Comparison of ENCODE assay signal across 8 cellular contexts in the genomic region with DNA sequence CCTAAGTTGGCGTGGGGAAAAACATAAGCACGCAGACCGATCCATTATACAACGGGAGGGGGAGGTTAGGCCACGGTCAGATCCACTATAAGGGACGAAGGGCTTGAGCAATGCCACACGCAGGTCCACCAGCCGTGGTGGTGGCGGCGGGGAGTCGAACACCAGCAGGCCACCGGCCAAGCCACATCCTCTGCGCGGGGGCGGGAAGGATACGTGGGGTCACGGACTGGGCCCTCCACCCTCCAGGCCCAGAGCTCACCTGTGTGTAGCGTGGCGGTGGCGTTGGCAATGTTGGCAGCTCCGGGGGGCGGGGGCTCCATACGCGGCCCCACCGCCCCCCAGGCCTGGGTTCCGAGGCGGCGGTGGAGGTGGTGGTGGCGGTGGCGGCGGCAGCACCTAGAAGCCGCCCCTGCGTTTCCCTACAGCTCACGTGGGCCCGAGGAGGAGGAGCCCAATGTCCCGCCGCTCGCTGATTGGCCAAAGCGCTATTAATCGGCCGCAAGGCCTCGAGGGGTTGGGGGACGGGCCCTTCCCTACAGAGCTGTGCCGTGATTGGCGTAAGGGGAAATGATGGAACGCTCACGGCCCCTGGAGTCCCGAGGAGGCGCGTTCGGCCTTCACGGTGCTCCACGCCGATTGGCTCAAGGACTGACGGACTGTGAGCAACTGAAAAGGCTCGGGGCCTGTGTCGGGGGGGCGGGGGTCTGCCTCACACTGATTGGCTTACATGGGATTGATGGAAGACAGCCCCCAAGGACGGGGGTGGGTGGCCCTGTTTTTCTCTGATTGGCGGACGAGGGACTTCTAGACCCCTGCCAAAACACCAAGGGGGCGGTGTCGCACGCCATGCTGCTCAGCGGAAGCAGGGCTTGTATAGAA. TPM values are rescaled to one million over a fixed set of nuclear protein-coding genes. Genes with fewer than 3 reads are reported as not detected.
DNase-seq lines count a peak whose midpoint lies in the region; ATAC-seq and TF ChIP-seq lines count a peak whose summit lies in the region.

A gene with protein sequence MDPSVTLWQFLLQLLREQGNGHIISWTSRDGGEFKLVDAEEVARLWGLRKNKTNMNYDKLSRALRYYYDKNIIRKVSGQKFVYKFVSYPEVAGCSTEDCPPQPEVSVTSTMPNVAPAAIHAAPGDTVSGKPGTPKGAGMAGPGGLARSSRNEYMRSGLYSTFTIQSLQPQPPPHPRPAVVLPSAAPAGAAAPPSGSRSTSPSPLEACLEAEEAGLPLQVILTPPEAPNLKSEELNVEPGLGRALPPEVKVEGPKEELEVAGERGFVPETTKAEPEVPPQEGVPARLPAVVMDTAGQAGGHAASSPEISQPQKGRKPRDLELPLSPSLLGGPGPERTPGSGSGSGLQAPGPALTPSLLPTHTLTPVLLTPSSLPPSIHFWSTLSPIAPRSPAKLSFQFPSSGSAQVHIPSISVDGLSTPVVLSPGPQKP (minus strand): TSS at position 400 of the 879 bp plus-strand sequence. CDS start 9,122 bp downstream, outside the sequence.

- 0 out of 2 replicates have a peak, but pooled peaks cover 6% of the 10 kb centered on the region for H3K79me2 ChIP-seq in PC-9 (ENCODE audit: low read depth)

- no peaks in the 10 kb centered on the region for H3K9me2 ChIP-seq in PC-9 (ENCODE audit: insufficient read depth)

- no peaks in the 10 kb centered on the region for H3K9me3 Mint-ChIP-seq in activated T-cell treated with anti-CD3 and anti-CD28 coated beads, Interleukin-2, amount 50 U/mL, for 4 hours

- no peaks in the 10 kb centered on the region for H3K36me3 ChIP-seq in PC-9 (ENCODE audit: low read depth)
- no peaks in the 10 kb centered on the region for H3K36me3 ChIP-seq in mucosa of stomach (ENCODE audit: control insufficient read depth, insufficient read depth, low read length)

- no peaks in the 10 kb centered on the region for H3K27me3 ChIP-seq in PC-9 (ENCODE audit: insufficient read depth, low read depth)
- H3K27me3 ChIP-seq in mucosa of stomach (ENCODE audit: control insufficient read depth, insufficient read depth, low read length) = no peaks in the 10 kb centered on the region

- H3K4me1 ChIP-seq in PC-9 (replicated peaks; ENCODE audit: insufficient read depth) (no peaks in the 10 kb centered on the region), mucosa of stomach (ENCODE audit: control insufficient read depth, insufficient read depth, low read length) (no peaks in the 10 kb centered on the region)

- peak within 1 kb of the TSS; percentile 73 for H3K4me3 ChIP-seq in Jurkat, Clone E6-1 (ENCODE audit: low read length)
- H3K4me3 ChIP-seq in PC-9 (peak within 1 kb of the TSS; percentile 51; the same call in 1 of the 2 replicates), mucosa of stomach (ENCODE audit: low read length) (peak within 1 kb of the TSS; percentile 31)

- peak within 1 kb of the TSS; percentile 70 for H3K4me2 ChIP-seq in PC-9

- DNase-seq in DMS153 (lab: John Stamatoyannopoulos, UW) = peak; percentile 92
- DNase-seq in Jurkat, Clone E6-1 (ENCODE audit: low read depth, low spot score) = peak; percentile 96
- peak; percentile 85 to 89 for DNase-seq in PC-9
- peak; percentile 82 for DNase-seq in activated T-cell treated with anti-CD3 and anti-CD28 coated beads, Interleukin-2, amount 50 U/mL, for 4 hours
- DNase-seq in erythroblast (lab: John Stamatoyannopoulos, UW) = peak; percentile 92 to 93
- peak; percentile 63 to 68 for DNase-seq in stimulated activated CD8-positive, alpha-beta memory T cell treated with anti-CD3 and anti-CD28 coated beads, Interleukin-7, amount 100 ng/mL, for 1 hour (ENCODE audit: low read depth in 2 of 2)

- H4K20me1 ChIP-seq in PC-9 (ENCODE audit: insufficient read depth) = no peaks in the 10 kb centered on the region

- POLR2A ChIA-PET in PC-9 (lab: Charles Lee; ENCODE audit: unreplicated experiment) = interaction anchor here (0.6 kb wide), 1 partner anchor 60 kb away, joined by 8 read pairs; no protein-coding TSS in a partner anchor

- H3F3A ChIP-seq in PC-9 (ENCODE audit: insufficient read depth, low read depth) = no peaks in the 10 kb centered on the region

- peaks cover 36% of the 10 kb centered on the region for H3K36me3 Mint-ChIP-seq in activated T-cell treated with anti-CD3 and anti-CD28 coated beads, Interleukin-2, amount 50 U/mL, for 4 hours (ENCODE audit: insufficient read depth)

- peak; percentile 69 for TF ChIP-seq POLR2A in erythroblast (IDR thresholded peaks at IDR 0.05; ENCODE audit: low read length)

- peak within 1 kb of the TSS; percentile 86 for H3K4me3 Mint-ChIP-seq in activated T-cell treated with anti-CD3 and anti-CD28 coated beads, Interleukin-2, amount 50 U/mL, for 4 hours

- CTCF ChIA-PET in PC-9 (lab: Charles Lee) = no interaction called here

- no peaks in the 10 kb centered on the region for H3K27me3 Mint-ChIP-seq in activated T-cell treated with anti-CD3 and anti-CD28 coated beads, Interleukin-2, amount 50 U/mL, for 4 hours (ENCODE audit: low read depth)

- TF ChIP-seq CTCF in PC-9 (conservative IDR thresholded peaks at IDR 0.05) = no peak

- peak within 1 kb of the TSS; percentile 80 for H3K9ac ChIP-seq in mucosa of stomach (ENCODE audit: low read length)

- intact Hi-C loops in PC-9 (cut with micrococcal nuclease; ENCODE audit: unreplicated experiment) = loop anchor here (1.0 to 10.0 kb wide), 3 partner anchors 8 to 456 kb away; a partner anchor contains a TSS

- no peak within 1 kb of the TSS for H3K27ac ChIP-seq in PC-9

- no TSS peak for BruUV-seq in PC-9 (replicated peaks; lab: Mats Ljungman, UMichigan)

- ATAC-seq in GM21619 (IDR thresholded peaks at IDR 0.05; ENCODE audit: unreplicated experiment) = peak; percentile 89
- ATAC-seq in activated T-cell treated with anti-CD3 and anti-CD28 coated beads, Interleukin-2, amount 50 U/mL, for 4 hours = peak; percentile 92 to 95

- H3K9me3 ChIP-seq in PC-9 (ENCODE audit: insufficient read depth, low read depth) (no peaks in the 10 kb centered on the region), mucosa of stomach (ENCODE audit: control insufficient read depth, low read length) (no peaks in the 10 kb centered on the region)

- H2AFZ ChIP-seq in PC-9 = no peak within 1 kb of the TSS

- H3K4me1 Mint-ChIP-seq in activated T-cell treated with anti-CD3 and anti-CD28 coated beads, Interleukin-2, amount 50 U/mL, for 4 hours (ENCODE audit: low read depth) = peaks cover 38% of the 10 kb centered on the region

RNA-seq across cellular contexts. Expression of the gene that starts here (rescaled TPM):
- polyA plus RNA-seq in Jurkat, Clone E6-1 (2012; ENCODE audit: insufficient read depth, insufficient read length) = 39.3 TPM
- total RNA-seq in PC-9 (2021) = 16.4 and 22.0 TPM in 2 replicates
- total RNA-seq in activated T-cell treated with anti-CD3 and anti-CD28 coated beads, Interleukin-2, amount 50 U/mL, for 4 hours = 10 to 100 TPM; 70.3 to 79.6 (median 76.2) TPM
